In the genomic region with DNA sequence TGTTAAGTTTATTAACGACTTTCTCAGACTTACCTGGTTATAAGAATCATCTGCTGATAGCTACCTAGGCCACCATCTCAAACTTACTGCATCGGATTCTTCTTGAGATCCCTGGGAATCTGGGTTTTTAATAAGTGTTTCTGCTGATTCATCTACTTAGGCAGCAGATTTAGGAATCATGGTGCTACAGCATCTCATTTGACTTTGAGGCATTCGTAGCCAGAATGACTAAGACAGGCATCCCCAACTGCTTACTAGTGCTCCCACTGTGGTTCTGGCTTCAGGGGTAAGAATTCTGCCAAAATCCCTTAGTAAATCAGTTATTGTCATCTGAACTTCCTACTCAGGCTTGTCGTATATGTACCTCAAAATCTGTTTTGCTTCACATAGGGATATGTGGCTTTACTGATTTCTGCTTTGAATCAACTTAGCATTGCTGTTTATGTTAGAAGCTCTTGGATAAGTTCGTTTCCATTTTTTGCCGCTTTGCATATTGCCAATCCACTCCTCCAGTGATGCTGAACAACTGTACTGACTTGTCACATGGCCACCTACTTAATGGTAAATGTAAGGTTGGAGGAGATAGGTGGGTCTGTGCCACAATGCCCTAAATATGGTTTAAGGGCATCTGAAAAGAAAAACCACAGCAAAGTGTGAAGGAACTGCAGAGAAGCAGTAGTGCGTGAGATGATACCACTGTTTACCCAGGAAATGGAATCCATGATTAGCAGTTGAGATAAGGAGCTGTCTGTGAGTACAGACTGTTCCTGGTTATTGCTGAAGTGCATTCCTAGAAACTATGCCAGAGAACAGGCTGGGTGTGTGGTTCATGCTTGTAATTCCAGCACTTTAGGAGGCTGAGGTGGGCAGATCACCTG, we compare ENCODE assay signal across 11 cellular contexts.
DNase-seq lines count a peak whose midpoint lies in the region; ATAC-seq, FAIRE-seq and TF ChIP-seq lines count a peak whose summit lies in the region.
"Had no signal": no experiment of that assay in that cellular context is flagged by ENCODE, and none has a peak within 500 bp of the region (broad histone marks: within the 10 kb centered on the region; RNA-seq: fewer than 3 reads in every experiment).

No MANE protein-coding gene starts in this region.

- WGBS in K562 (ENCODE audit: insufficient coverage, low coverage, missing lambda C conversion rate) = 64% methylated on average over 7 of the region's 7 CpGs
- WGBS in mesodermal cell (ENCODE audit: insufficient coverage in 2 of 2), 2 experiments = 74 to 86% methylated on average over 2 to 6 of the region's 7 CpGs
- WGBS in aorta, 2 donors = 65 to 80% methylated on average over 7 of the region's 7 CpGs

- no peak for TF ChIP-seq CTCF in BJ (IDR thresholded peaks at IDR 0.05; ENCODE audit: insufficient read depth, low read depth, low read length)
- TF ChIP-seq CTCF in K562 (IDR thresholded peaks at IDR 0.05 in 2 of 3, conservative IDR thresholded peaks at IDR 0.05 in 1 of 3; ENCODE audit: insufficient read depth in 2 of 3, low read depth in 1 of 3, low read length in 3 of 3) = no peak

- no peak overlapping the region for H3K9ac ChIP-seq in K562 (ENCODE audit: insufficient read depth in 1 of 2, low read depth in 2 of 2, low read length in 2 of 2)

- no peak overlapping the region for H3K4me2 ChIP-seq in K562 (ENCODE audit: insufficient read depth, low read length)

- in situ Hi-C loops in K562 (cut with MboI) = loop anchor here (5.0 to 25.0 kb wide), 2 partner anchors 298 to 628 kb away; no protein-coding TSS in a partner anchor

- no peak overlapping the region for H2AFZ ChIP-seq in K562 (ENCODE audit: low read depth, low read length)

- H3K4me3 ChIP-seq in BJ (ENCODE audit: low read depth, low read length) (no peak overlapping the region), K562 (no peak overlapping the region), mesodermal cell (ENCODE audit: extremely low read depth, insufficient read depth, low read length, poor library complexity, severe bottlenecking) (no peak overlapping the region), aorta (ENCODE audit: low read length in 2 of 2) (no peak overlapping the region)
- H3K4me3 ChIP-seq: gastroesophageal sphincter had no signal

- H3K27me3 ChIP-seq in BJ (ENCODE audit: control insufficient read depth, insufficient read depth, low read length) = no peaks in the 10 kb centered on the region
- H3K27me3 ChIP-seq in K562 (ENCODE audit: control insufficient read depth in 2 of 2, insufficient read depth in 2 of 2, low read length in 2 of 2) = no peaks in the 10 kb centered on the region
- no peaks in the 10 kb centered on the region for H3K27me3 ChIP-seq in aorta (ENCODE audit: control insufficient read depth in 1 of 2, insufficient read depth in 2 of 2, low read length in 1 of 2)
- H3K27me3 ChIP-seq: gastroesophageal sphincter had no signal

- H3K9me3 ChIP-seq in K562 (replicated peaks; ENCODE audit: control insufficient read depth, insufficient read depth, low read depth, low read length) = no peaks in the 10 kb centered on the region
- no peaks in the 10 kb centered on the region for H3K9me3 ChIP-seq in mesodermal cell (ENCODE audit: control insufficient read depth, low read length)
- H3K9me3 ChIP-seq in aorta (ENCODE audit: control insufficient read depth, low read length) = no peaks in the 10 kb centered on the region
- H3K9me3 ChIP-seq: gastroesophageal sphincter had no signal

- peaks cover 0 to 4% of the 10 kb centered on the region in 2 experiments; a peak in 2 of 5 replicates for H3K4me1 ChIP-seq in K562 (replicated peaks in 1 of 2; ENCODE audit: control insufficient read depth in 2 of 2, insufficient read depth in 2 of 2, low read length in 2 of 2)
- peaks cover 7% of the 10 kb centered on the region for H3K4me1 ChIP-seq in mesodermal cell (ENCODE audit: control insufficient read depth, insufficient read depth, low read length, poor library complexity, severe bottlenecking)
- H3K4me1 ChIP-seq in aorta (ENCODE audit: control insufficient read depth in 1 of 2, insufficient read depth in 2 of 2, low read length in 2 of 2) = peaks cover 0 to 1% of the 10 kb centered on the region in 2 donors

- POLR2A ChIA-PET in BJ (lab: Charles Lee) (interaction anchor here (0.6 to 1.0 kb wide), 2 partner anchors 9 to 58 kb away, joined by 4 to 5 read pairs; no protein-coding TSS in a partner anchor), K562 (lab: Yijun Ruan, JAX) (interaction anchor here (0.6 to 0.7 kb wide), 2 partner anchors 95 to 623 kb away, joined by 3 to 4 read pairs; no protein-coding TSS in a partner anchor)

- TF ChIP-seq EP300 in K562 (IDR thresholded peaks at IDR 0.05; ENCODE audit: low read length) = no peak

- no peaks in the 10 kb centered on the region for H3K79me2 ChIP-seq in K562 (ENCODE audit: control insufficient read depth, insufficient read depth, low read length)

- no peak for ATAC-seq in K562
- ATAC-seq in aorta (ENCODE audit: low FRiP score) = no peak
- no peak for ATAC-seq in HG02571 (IDR thresholded peaks at IDR 0.05; ENCODE audit: unreplicated experiment)
- ATAC-seq: gastroesophageal sphincter; stimulated activated naive CD8-positive, alpha-beta T cell treated with anti-CD3 and anti-CD28 coated beads, Interleukin-15, amount 100 ng/mL, for 72 hours had no signal

- BruUV-seq in K562 (replicated peaks; lab: Mats Ljungman, UMichigan) = no TSS peak

- FAIRE-seq in HTR-8/SVneo (lab: Jason Lieb, UNC) (no peak), K562 (lab: Jason Lieb, UNC) (no peak)

- H3K36me3 ChIP-seq in BJ (ENCODE audit: control insufficient read depth, insufficient read depth, low read length) (peaks cover 2% of the 10 kb centered on the region; the same call in 1 of the 2 replicates), K562 (ENCODE audit: control insufficient read depth, insufficient read depth, low read length) (peaks cover 61% of the 10 kb centered on the region), mesodermal cell (ENCODE audit: control insufficient read depth, insufficient read depth, low read length) (peaks cover 69% of the 10 kb centered on the region), aorta (ENCODE audit: control insufficient read depth in 1 of 2, insufficient read depth in 2 of 2, low read length in 1 of 2) (peaks cover 0 to 4% of the 10 kb centered on the region in 2 donors)

- TF ChIP-seq POLR2A in K562 (conservative IDR thresholded peaks at IDR 0.05) = no peak

- no peak overlapping the region for H3K27ac ChIP-seq in K562 (ENCODE audit: extremely low read depth, low read depth, low read length)
- peak overlapping the region; percentile 94 for H3K27ac ChIP-seq in mesodermal cell (ENCODE audit: low read depth, low read length, severe bottlenecking)
- no peak overlapping the region for H3K27ac ChIP-seq in aorta (ENCODE audit: low read depth in 1 of 2, low read length in 2 of 2)
- H3K27ac ChIP-seq: gastroesophageal sphincter had no signal

- DNase-seq in BJ (ENCODE audit: low read depth) = peak; percentile 66
- DNase-seq in HTR-8/SVneo (ENCODE audit: insufficient read length, low spot score) = peak; percentile 46
- no peak for DNase-seq in K562 (ENCODE audit: extremely low read depth in 1 of 4, low spot score in 3 of 4)
- no peak for DNase-seq in aorta
- no peak for DNase-seq in stimulated activated CD4-positive, alpha-beta T cell treated with anti-CD3 and anti-CD28 coated beads, Interleukin-2, amount 100 ng/mL, for 48 hours
- DNase-seq in pons (ENCODE audit: low spot score) = no peak
- DNase-seq: NCI-H2171 treated with DMSO at 0.1 percent for 48 hours; stimulated activated naive CD8-positive, alpha-beta T cell treated with anti-CD3 and anti-CD28 coated beads, Interleukin-15, amount 100 ng/mL, for 72 hours had no signal

- no peaks in the 10 kb centered on the region for H4K20me1 ChIP-seq in K562 (replicated peaks; ENCODE audit: control insufficient read depth, insufficient read depth, low read length)

- intact Hi-C loops in K562 (cut with micrococcal nuclease) = loop anchor here (5.0 to 10.0 kb wide), 3 partner anchors 373 to 640 kb away; no protein-coding TSS in a partner anchor
- intact Hi-C loops in aorta (cut with DNase I) = loop anchor here in 1 of 2 donors (5.0 kb wide), 1 partner anchor 298 kb away; no protein-coding TSS in a partner anchor

- CTCF ChIA-PET in BJ (lab: Yijun Ruan, JAX) = interaction anchor here (0.7 to 2.3 kb wide), 7 partner anchors 10 to 295 kb away, joined by 3 to 9 read pairs (median 5); a partner anchor contains a TSS
- CTCF ChIA-PET in K562 (lab: Yijun Ruan, JAX; ENCODE audit: low intra/inter-chr PET ratio) = interaction anchor here (0.9 kb wide), 1 partner anchor 318 kb away, joined by 4 read pairs; no protein-coding TSS in a partner anchor

- TF ChIP-seq RAD21 in K562 (CRISPR knock-in tag; conservative IDR thresholded peaks at IDR 0.05 in 1 of 2, IDR thresholded peaks at IDR 0.05 in 1 of 2) = no peak

- H3K9me1 ChIP-seq in K562 (ENCODE audit: control insufficient read depth, insufficient read depth, low read length) = no peaks in the 10 kb centered on the region

TF ChIP-seq in K562, 482 proteins besides CTCF, POLR2A, EP300 and RAD21 (continues in another document):
- TF ChIP-seq SMAD3 (CRISPR knock-in tag; conservative IDR thresholded peaks at IDR 0.05) = no peak
- TF ChIP-seq HLTF (IDR thresholded peaks at IDR 0.05) = no peak
- 0 out of 2 replicates have a peak, but pooled peaks have one; percentile 19 for TF ChIP-seq ARID1B (IDR thresholded peaks at IDR 0.05)
- no peak for TF ChIP-seq ZNF830 (CRISPR knock-in tag; IDR thresholded peaks at IDR 0.05)
- TF ChIP-seq MAFG (tag; conservative IDR thresholded peaks at IDR 0.05) = peak; percentile 61
- 0 out of 2 replicates have a peak, but pooled peaks have one; percentile 2 for TF ChIP-seq MAFF (IDR thresholded peaks at IDR 0.05; ENCODE audit: low read length)
- TF ChIP-seq ZKSCAN8 (CRISPR knock-in tag; IDR thresholded peaks at IDR 0.05) = peak; percentile 29; the same call in 1 of the 2 replicates
- peak; percentile 62 for TF ChIP-seq NFE2 (IDR thresholded peaks at IDR 0.05; ENCODE audit: low read depth)
- peak; percentile 78 for TF ChIP-seq ZNF316 (IDR thresholded peaks at IDR 0.05)
- TF ChIP-seq SMAD4 (CRISPR knock-in tag; conservative IDR thresholded peaks at IDR 0.05) = 0 out of 2 replicates have a peak, but pooled peaks have one; percentile 30
- TF ChIP-seq FOXA3 (CRISPR knock-in tag; conservative IDR thresholded peaks at IDR 0.05 in 1 of 2, IDR thresholded peaks at IDR 0.05 in 1 of 2) = peak in 1 of 2 experiments; percentile 86; a peak in 2 of 4 replicates
- no peak for TF ChIP-seq TAF7 (tag; IDR thresholded peaks at IDR 0.05)
- TF ChIP-seq MAFK (IDR thresholded peaks at IDR 0.05; ENCODE audit: low read length) = peak; percentile 33; the same call in 1 of the 2 replicates
- TF ChIP-seq C11orf30 (IDR thresholded peaks at IDR 0.05; ENCODE audit: low read depth) = peak; percentile 80
- no peak for TF ChIP-seq ZSCAN29 (IDR thresholded peaks at IDR 0.05)
- TF ChIP-seq ZNF263 (CRISPR knock-in tag; IDR thresholded peaks at IDR 0.05; ENCODE audit: borderline replicate concordance) = peak; percentile 31; the same call in 1 of the 2 replicates
- TF ChIP-seq CTBP1 (IDR thresholded peaks at IDR 0.05; ENCODE audit: borderline replicate concordance) = peak; percentile 35; the same call in 1 of the 2 replicates

Comparison
In these comparisons a context has a peak if more than half of its experiments do, and no peak if none do; other contexts are left out.
1. DNase-seq: peak in BJ (single experiment) and HTR-8/SVneo (single experiment); none in K562 (0 of 4), aorta (0 of 2), stimulated activated CD4-positive, alpha-beta T cell treated with anti-CD3 and anti-CD28 coated beads, Interleukin-2, amount 100 ng/mL, for 48 hours (0 of 2) and pons (single experiment).